7 cellular contexts compared by ENCODE assay signal in the genomic region with DNA sequence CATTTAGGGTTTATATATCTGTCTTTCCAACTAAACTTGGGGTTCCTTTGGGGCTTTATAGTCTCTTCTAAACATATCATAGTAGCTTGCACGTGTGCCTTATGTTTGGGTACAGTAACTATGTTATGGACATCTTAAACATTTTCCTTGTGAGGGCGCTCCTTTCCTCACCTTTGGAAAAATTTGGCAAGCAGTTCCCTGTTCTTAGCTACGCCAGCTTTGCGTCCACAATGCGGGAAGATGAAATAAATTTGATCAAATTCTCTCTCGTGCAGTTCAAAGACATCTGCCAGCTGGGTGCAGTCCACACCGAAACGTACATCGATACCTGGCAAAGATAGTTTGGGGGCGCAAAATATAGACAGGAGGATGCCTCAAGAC. TPM values are rescaled to one million over a fixed set of nuclear protein-coding genes. Genes with fewer than 3 reads are reported as not detected.
DNase-seq lines count a peak whose midpoint lies in the region; ATAC-seq and TF ChIP-seq lines count a peak whose summit lies in the region.
"Had no signal": no experiment of that assay in that cellular context is flagged by ENCODE, and none has a peak within 500 bp of the region (broad histone marks: within the 10 kb centered on the region; RNA-seq: fewer than 3 reads in every experiment).

No MANE protein-coding gene starts in this region.

- POLR2A ChIA-PET in CD4-positive, alpha-beta T cell (lab: Charles Lee) = interaction anchor here (4.3 kb wide), 1 partner anchor 48 kb away, joined by 44 read pairs; no protein-coding TSS in a partner anchor

- intact Hi-C loops in CD4-positive, alpha-beta T cell (cut with DNase I, micrococcal nuclease) = loop anchor here (2.0 to 5.0 kb wide), 6 partner anchors 102 to 339 kb away; a partner anchor contains a TSS
- intact Hi-C loops in activated T-helper 1 cell treated with anti-CD3 and anti-CD28 coated beads, Interleukin-12 subunit alpha, Interleukin-12 subunit beta, Interleukin-2, Interleukin-4 antibody, amounts not matched to agents 30 ng/mL and 10 ng/mL and 1 ng/mL, durations not matched to agents 14 hours and 24 hours and 36 hours (cut with micrococcal nuclease) = loop anchor here (2.0 to 10.0 kb wide), 5 partner anchors 276 to 1894 kb away; a partner anchor contains a TSS

- no peaks in the 10 kb centered on the region for H3K27me3 Mint-ChIP-seq in CD4-positive, alpha-beta T cell
- H3K27me3 Mint-ChIP-seq in activated T-helper 1 cell treated with anti-CD3 and anti-CD28 coated beads, Interleukin-12 subunit alpha, Interleukin-12 subunit beta, Interleukin-2, Interleukin-4 antibody, amounts not matched to agents 30 ng/mL and 10 ng/mL and 1 ng/mL, durations not matched to agents 14 hours and 24 hours and 36 hours (ENCODE audit: insufficient read depth) = peaks cover 2% of the 10 kb centered on the region

- CTCF ChIA-PET in CD4-positive, alpha-beta T cell (lab: Charles Lee) = interaction anchor here (0.9 to 2.1 kb wide), 6 partner anchors 9 to 274 kb away, joined by 3 to 6 read pairs (median 3); no protein-coding TSS in a partner anchor

- no peak for DNase-seq in CD4-positive, alpha-beta T cell
- no peak for DNase-seq in activated T-helper 1 cell treated with anti-CD3 and anti-CD28 coated beads, Interleukin-12 subunit alpha, Interleukin-12 subunit beta, Interleukin-2, Interleukin-4 antibody, amounts not matched to agents 30 ng/mL and 10 ng/mL and 1 ng/mL, durations not matched to agents 14 hours and 24 hours and 36 hours (ENCODE audit: low spot score)
- no peak for DNase-seq in lung (ENCODE audit: low spot score)
- no peak for DNase-seq in HPDE6-E6E7 (ENCODE audit: extremely low spot score)

- peaks cover 0 to 3% of the 10 kb centered on the region in 2 donors for H3K36me3 ChIP-seq in lung (ENCODE audit: control insufficient read depth in 2 of 2, insufficient read depth in 2 of 2, low read length in 2 of 2)

- H3K27me3 ChIP-seq in CD4-positive, alpha-beta T cell (ENCODE audit: control insufficient read depth, insufficient read depth, low read length) = no peaks in the 10 kb centered on the region
- H3K27me3 ChIP-seq in lung (ENCODE audit: control insufficient read depth, insufficient read depth) = no peaks in the 10 kb centered on the region

- peak overlapping the region; percentile 94 for H3K27ac Mint-ChIP-seq in CD4-positive, alpha-beta T cell
- peak overlapping the region; percentile 100 for H3K27ac Mint-ChIP-seq in activated T-helper 1 cell treated with anti-CD3 and anti-CD28 coated beads, Interleukin-12 subunit alpha, Interleukin-12 subunit beta, Interleukin-2, Interleukin-4 antibody, amounts not matched to agents 30 ng/mL and 10 ng/mL and 1 ng/mL, durations not matched to agents 14 hours and 24 hours and 36 hours

- H3K27ac ChIP-seq in CD4-positive, alpha-beta T cell (ENCODE audit: low read depth, low read length) = peak overlapping the region; percentile 97
- H3K27ac ChIP-seq in lung (ENCODE audit: low read depth in 1 of 2, low read length in 1 of 2) = peak overlapping the region; percentile 82 to 93

- H3K4me1 Mint-ChIP-seq in CD4-positive, alpha-beta T cell (ENCODE audit: low read depth) = peaks cover 18% of the 10 kb centered on the region
- peaks cover 26% of the 10 kb centered on the region for H3K4me1 Mint-ChIP-seq in activated T-helper 1 cell treated with anti-CD3 and anti-CD28 coated beads, Interleukin-12 subunit alpha, Interleukin-12 subunit beta, Interleukin-2, Interleukin-4 antibody, amounts not matched to agents 30 ng/mL and 10 ng/mL and 1 ng/mL, durations not matched to agents 14 hours and 24 hours and 36 hours (ENCODE audit: low read depth)

- peak overlapping the region; percentile 68 for H3K4me3 ChIP-seq in lung

- H3K9me3 ChIP-seq in CD4-positive, alpha-beta T cell (ENCODE audit: control insufficient read depth, low read length) = no peaks in the 10 kb centered on the region
- H3K9me3 ChIP-seq in lung (ENCODE audit: control insufficient read depth in 2 of 2, insufficient read depth in 1 of 2, low read length in 1 of 2) = no peaks in the 10 kb centered on the region

- WGBS in lung, 2 donors = 0% methylated on average over 10 of the region's 10 CpGs

- H3K4me3 Mint-ChIP-seq in CD4-positive, alpha-beta T cell = peak overlapping the region; percentile 92
- H3K4me3 Mint-ChIP-seq in activated T-helper 1 cell treated with anti-CD3 and anti-CD28 coated beads, Interleukin-12 subunit alpha, Interleukin-12 subunit beta, Interleukin-2, Interleukin-4 antibody, amounts not matched to agents 30 ng/mL and 10 ng/mL and 1 ng/mL, durations not matched to agents 14 hours and 24 hours and 36 hours = peak overlapping the region; percentile 94

- ATAC-seq in CD4-positive, alpha-beta T cell (ENCODE audit: poor library complexity) = no peak
- peak; percentile 11 for ATAC-seq in HG02678 (IDR thresholded peaks at IDR 0.05; ENCODE audit: unreplicated experiment)
- no peak for ATAC-seq in lung (ENCODE audit: insufficient read depth, low FRiP score)
- ATAC-seq in GM21515 (IDR thresholded peaks at IDR 0.05; ENCODE audit: unreplicated experiment) = no peak

- peaks cover 32% of the 10 kb centered on the region for H3K36me3 Mint-ChIP-seq in CD4-positive, alpha-beta T cell (ENCODE audit: low read depth)
- H3K36me3 Mint-ChIP-seq in activated T-helper 1 cell treated with anti-CD3 and anti-CD28 coated beads, Interleukin-12 subunit alpha, Interleukin-12 subunit beta, Interleukin-2, Interleukin-4 antibody, amounts not matched to agents 30 ng/mL and 10 ng/mL and 1 ng/mL, durations not matched to agents 14 hours and 24 hours and 36 hours (ENCODE audit: low read depth) = peaks cover 14% of the 10 kb centered on the region

- peaks cover 0 to 1% of the 10 kb centered on the region in 2 donors for H3K4me1 ChIP-seq in lung (ENCODE audit: control insufficient read depth in 2 of 2, insufficient read depth in 2 of 2, low read length in 2 of 2)

- H3K9me3 Mint-ChIP-seq in CD4-positive, alpha-beta T cell = no peaks in the 10 kb centered on the region
- no peaks in the 10 kb centered on the region for H3K9me3 Mint-ChIP-seq in activated T-helper 1 cell treated with anti-CD3 and anti-CD28 coated beads, Interleukin-12 subunit alpha, Interleukin-12 subunit beta, Interleukin-2, Interleukin-4 antibody, amounts not matched to agents 30 ng/mL and 10 ng/mL and 1 ng/mL, durations not matched to agents 14 hours and 24 hours and 36 hours

- TF ChIP-seq CTCF in CD4-positive, alpha-beta T cell (IDR thresholded peaks at IDR 0.05) = no peak
- TF ChIP-seq CTCF in lung (IDR thresholded peaks at IDR 0.05; ENCODE audit: control extremely low read depth, extremely low read depth) = no peak

RNA-seq across cellular contexts. Expression of a gene that starts 0.6 kb away (rescaled TPM):
- 1 to 10 TPM; 3.4 to 3.9 TPM for total RNA-seq in CD4-positive, alpha-beta T cell
- 7.9 and 9.4 TPM in 2 replicates for total RNA-seq in activated T-helper 1 cell treated with anti-CD3 and anti-CD28 coated beads, Interleukin-12 subunit alpha, Interleukin-12 subunit beta, Interleukin-2, Interleukin-4 antibody, amounts not matched to agents 30 ng/mL and 10 ng/mL and 1 ng/mL, durations not matched to agents 14 hours and 24 hours and 36 hours
- 1 to 10 TPM; 2.4 to 2.7 TPM for total RNA-seq in lung
- polyA plus RNA-seq in lung = 1 to 10 TPM; 2.2 to 2.3 TPM

RNA-seq across cellular contexts. Expression of a gene that starts 1.0 kb away (rescaled TPM):
- total RNA-seq in CD4-positive, alpha-beta T cell = 10 to 100 TPM; 18.7 to 21.0 TPM
- total RNA-seq in activated T-helper 1 cell treated with anti-CD3 and anti-CD28 coated beads, Interleukin-12 subunit alpha, Interleukin-12 subunit beta, Interleukin-2, Interleukin-4 antibody, amounts not matched to agents 30 ng/mL and 10 ng/mL and 1 ng/mL, durations not matched to agents 14 hours and 24 hours and 36 hours = 17.7 and 22.3 TPM in 2 replicates
- total RNA-seq in lung = 10 to 100 TPM; 17.5 to 27.4 TPM
- polyA plus RNA-seq in lung = 10 to 100 TPM; 15.2 to 49.0 TPM

RNA-seq across cellular contexts. Expression of a gene that starts 7.0 kb away (rescaled TPM):
- 10 to 100 TPM; 31.1 to 33.4 TPM for total RNA-seq in CD4-positive, alpha-beta T cell
- total RNA-seq in activated T-helper 1 cell treated with anti-CD3 and anti-CD28 coated beads, Interleukin-12 subunit alpha, Interleukin-12 subunit beta, Interleukin-2, Interleukin-4 antibody, amounts not matched to agents 30 ng/mL and 10 ng/mL and 1 ng/mL, durations not matched to agents 14 hours and 24 hours and 36 hours = 29.3 and 31.8 TPM in 2 replicates
- total RNA-seq in lung = 10 to 100 TPM; 24.7 to 43.4 TPM
- 10 to 100 TPM; 11.4 to 27.2 TPM for polyA plus RNA-seq in lung

RNA-seq across cellular contexts. Expression of a gene that starts 33.2 kb away (rescaled TPM):
- not detected for total RNA-seq in CD4-positive, alpha-beta T cell
- not detected in 2 replicates for total RNA-seq in activated T-helper 1 cell treated with anti-CD3 and anti-CD28 coated beads, Interleukin-12 subunit alpha, Interleukin-12 subunit beta, Interleukin-2, Interleukin-4 antibody, amounts not matched to agents 30 ng/mL and 10 ng/mL and 1 ng/mL, durations not matched to agents 14 hours and 24 hours and 36 hours
- 10 to 100 TPM; 12.0 to 60.8 TPM for total RNA-seq in lung
- 10 to 100 TPM; 60.8 to 73.0 TPM for polyA plus RNA-seq in lung

RNA-seq across cellular contexts. Expression of a gene that starts 34.2 kb away (rescaled TPM):
- total RNA-seq in CD4-positive, alpha-beta T cell = not detected
- total RNA-seq in activated T-helper 1 cell treated with anti-CD3 and anti-CD28 coated beads, Interleukin-12 subunit alpha, Interleukin-12 subunit beta, Interleukin-2, Interleukin-4 antibody, amounts not matched to agents 30 ng/mL and 10 ng/mL and 1 ng/mL, durations not matched to agents 14 hours and 24 hours and 36 hours = not detected in 2 replicates
- total RNA-seq in lung = 1 to 10 TPM in 1 of 2 donors, under 1 TPM in 1; 0.65 to 4.8 TPM
- 1 to 10 TPM; 2.9 to 5.4 TPM for polyA plus RNA-seq in lung
- total RNA-seq: T-helper 1 cell treated with Interleukin-12 subunit alpha and Interleukin-12 subunit beta and Interleukin-4 antibody, amounts not matched to agents 30 ng/mL and 1 ng/mL, for 36 hours had no signal
